In the genomic region with DNA sequence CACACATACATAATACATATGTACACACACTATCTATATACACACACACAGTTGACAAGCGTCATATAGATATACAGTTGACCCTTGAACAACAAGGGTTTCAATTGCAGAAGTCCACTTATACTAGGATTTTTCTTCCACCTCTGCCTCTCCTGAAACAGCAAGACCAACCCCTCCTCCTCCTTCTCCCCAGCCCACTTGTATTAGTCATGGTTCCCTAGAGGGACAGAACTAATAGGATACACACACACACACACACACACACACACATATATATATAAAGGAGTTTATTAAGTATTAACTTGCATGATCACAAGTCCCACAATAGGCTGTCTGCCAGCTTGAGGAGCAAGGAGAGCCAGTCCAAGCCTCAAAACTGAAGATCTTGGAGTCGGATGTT, we compare ENCODE assay signal across 1 cellular context.
TF ChIP-seq lines count a peak whose summit lies in the region.

No MANE protein-coding gene starts in this region.

TF ChIP-seq in IMR-90, 13 proteins besides CTCF, POLR2A, EP300 and RAD21 (continued from another document):
- TF ChIP-seq, protein P1, sequence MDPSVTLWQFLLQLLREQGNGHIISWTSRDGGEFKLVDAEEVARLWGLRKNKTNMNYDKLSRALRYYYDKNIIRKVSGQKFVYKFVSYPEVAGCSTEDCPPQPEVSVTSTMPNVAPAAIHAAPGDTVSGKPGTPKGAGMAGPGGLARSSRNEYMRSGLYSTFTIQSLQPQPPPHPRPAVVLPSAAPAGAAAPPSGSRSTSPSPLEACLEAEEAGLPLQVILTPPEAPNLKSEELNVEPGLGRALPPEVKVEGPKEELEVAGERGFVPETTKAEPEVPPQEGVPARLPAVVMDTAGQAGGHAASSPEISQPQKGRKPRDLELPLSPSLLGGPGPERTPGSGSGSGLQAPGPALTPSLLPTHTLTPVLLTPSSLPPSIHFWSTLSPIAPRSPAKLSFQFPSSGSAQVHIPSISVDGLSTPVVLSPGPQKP (IDR thresholded peaks at IDR 0.05; ENCODE audit: borderline replicate concordance, low read depth, low read length): no peak
- TF ChIP-seq MAFK (IDR thresholded peaks at IDR 0.05; ENCODE audit: low read depth, low read length) (no peak), CEBPB (IDR thresholded peaks at IDR 0.05; ENCODE audit: low read depth, low read length) (no peak), RCOR1 (IDR thresholded peaks at IDR 0.05; ENCODE audit: insufficient replicate concordance, low read length) (no peak), BHLHE40 (IDR thresholded peaks at IDR 0.05; ENCODE audit: low read depth, low read length) (no peak), RFX5 (IDR thresholded peaks at IDR 0.05; ENCODE audit: low read depth, low read length) (no peak)
